ENCODE assay signal across 11 cellular contexts in genomic region chr20:56453347-56453746, GRCh38.
DNase-seq lines count a peak whose midpoint lies in the region; ATAC-seq and TF ChIP-seq lines count a peak whose summit lies in the region.
"Had no signal": no experiment of that assay in that cellular context is flagged by ENCODE, and none has a peak within 500 bp of the region (broad histone marks: within the 10 kb centered on the region; RNA-seq: fewer than 3 reads in every experiment).

No MANE protein-coding gene starts in this region.

- peak overlapping the region; percentile 91 for H3K27ac ChIP-seq in OCI-LY3 (ENCODE audit: low read length)
- H3K27ac ChIP-seq: KMS-11, WERI-Rb-1 had no signal

- no peaks in the 10 kb centered on the region for H4K20me1 ChIP-seq in OCI-LY3 (ENCODE audit: insufficient read depth, low read length)

- TF ChIP-seq CTCF in GM12865 (IDR thresholded peaks at IDR 0.05; ENCODE audit: insufficient read depth, low read depth, low read length, missing control alignments) (no peak), OCI-LY3 (IDR thresholded peaks at IDR 0.05; ENCODE audit: low read depth, low read length) (no peak)

- H3K79me2 ChIP-seq in OCI-LY3 (ENCODE audit: low read length): no peaks in the 10 kb centered on the region

- H3K4me3 ChIP-seq in GM12865 (ENCODE audit: low read depth, low read length): no peak overlapping the region
- H3K4me3 ChIP-seq in OCI-LY3 (ENCODE audit: low read length): peak overlapping the region; percentile 31

- peak overlapping the region; percentile 65 for H3K9ac ChIP-seq in OCI-LY3 (ENCODE audit: low read length)
- H3K9ac ChIP-seq: KMS-11 had no signal

- H3K27me3 ChIP-seq in OCI-LY3 (ENCODE audit: low read depth, low read length): no peaks in the 10 kb centered on the region
- H3K27me3 ChIP-seq: neutrophil had no signal

- ATAC-seq in GM19397 (IDR thresholded peaks at IDR 0.05; ENCODE audit: unreplicated experiment) (peak; percentile 58), HG03039 (IDR thresholded peaks at IDR 0.05; ENCODE audit: unreplicated experiment) (peak; percentile 65)

- no peak overlapping the region for H2AFZ ChIP-seq in OCI-LY3 (ENCODE audit: low read depth, low read length)

- DNase-seq in GM12865 (ENCODE audit: low read depth) (peak; percentile 54), DMS53 (lab: John Stamatoyannopoulos, UW) (no peak), NCI-H748 (lab: John Stamatoyannopoulos, UW; ENCODE audit: unreplicated experiment) (no peak), SHP77 treated with DMSO at 0.1 percent for 48 hours (lab: John Stamatoyannopoulos, UW) (no peak), NCI-H1092 (lab: John Stamatoyannopoulos, UW) (no peak)
- DNase-seq: WERI-Rb-1 had no signal

- peaks cover 35% of the 10 kb centered on the region for H3K4me1 ChIP-seq in OCI-LY3 (ENCODE audit: low read length)

- H3K9me3 ChIP-seq in OCI-LY3 (ENCODE audit: insufficient read depth, low read length): no peaks in the 10 kb centered on the region
- H3K9me3 ChIP-seq: neutrophil had no signal

- H3K36me3 ChIP-seq in OCI-LY3 (replicated peaks; ENCODE audit: low read depth, low read length): no peaks in the 10 kb centered on the region
- H3K36me3 ChIP-seq: WERI-Rb-1 had no signal

- peak overlapping the region; percentile 64 for H3K4me2 ChIP-seq in OCI-LY3 (ENCODE audit: low read length)
- H3K4me2 ChIP-seq: KMS-11 had no signal
